14 cellular contexts compared by ENCODE assay signal in genomic region chr3:49566312-49566711, GRCh38. TPM values are rescaled to one million over a fixed set of nuclear protein-coding genes. Genes with fewer than 3 reads are reported as not detected.
A peak's percentile ranks its signal among the peaks of the same experiment; 100 is the strongest.
DNase-seq lines count a peak whose midpoint lies in the region; ATAC-seq, FAIRE-seq and TF ChIP-seq lines count a peak whose summit lies in the region.
"Had no signal": no experiment of that assay in that cellular context is flagged by ENCODE, and none has a peak within 500 bp of the region (broad histone marks: within the 10 kb centered on the region; RNA-seq: fewer than 3 reads in every experiment).

No MANE protein-coding gene starts in this region.

- H3K4me3 ChIP-seq in bronchial epithelial cell (ENCODE audit: low read depth, low read length) (no peak overlapping the region), neural progenitor cell (no peak overlapping the region), left lung (no peak overlapping the region)

- intact Hi-C loops in left lung (cut with DNase I) = no loop called here

- H4K20me1 ChIP-seq in neural progenitor cell (ENCODE audit: low read depth) = no peaks in the 10 kb centered on the region

- no peaks in the 10 kb centered on the region for H3K4me1 Mint-ChIP-seq in neural progenitor cell
- no peaks in the 10 kb centered on the region for H3K4me1 Mint-ChIP-seq in activated naive CD8-positive, alpha-beta T cell treated with anti-CD3 and anti-CD28 coated beads, Interleukin-2, amount 50 U/mL, for 24 hours
- H3K4me1 Mint-ChIP-seq: activated CD4-positive, alpha-beta T cell treated with anti-CD3 and anti-CD28 coated beads, Interleukin-2, amount 10 ng/mL, durations not matched to agents 24 days and 14 days had no signal

- DNase-seq in GM10248 (ENCODE audit: extremely low spot score) (no peak), bronchial epithelial cell (ENCODE audit: low read depth) (peak; percentile 17), neural progenitor cell (ENCODE audit: low spot score) (no peak), left lung (no peak), GM19238 (ENCODE audit: insufficient read length, low spot score) (no peak)
- no peak for DNase-seq in activated naive CD8-positive, alpha-beta T cell treated with anti-CD3 and anti-CD28 coated beads, Interleukin-2, amount 50 U/mL, for 24 hours
- DNase-seq: activated CD4-positive, alpha-beta T cell treated with anti-CD3 and anti-CD28 coated beads, Interleukin-2, amount 10 ng/mL, durations not matched to agents 24 days and 14 days; activated gamma-delta T cell treated with Interleukin-2 at 50 U/mL for 16 hours; NCI-H2227 treated with DMSO at 0.1 percent for 48 hours; SHP77; stimulated activated CD4-positive, alpha-beta T cell treated with anti-CD3 and anti-CD28 coated beads, Interleukin-2, amount 100 ng/mL, for 24 hours; stimulated activated naive CD4-positive, alpha-beta T cell treated with Interleukin-2 at 50 U/mL for 16 hours had no signal

- H3K9me3 ChIP-seq in neural progenitor cell (ENCODE audit: low read depth) (no peaks in the 10 kb centered on the region), left lung (no peaks in the 10 kb centered on the region)

- no peaks in the 10 kb centered on the region for H3K9me3 Mint-ChIP-seq in neural progenitor cell
- H3K9me3 Mint-ChIP-seq in activated naive CD8-positive, alpha-beta T cell treated with anti-CD3 and anti-CD28 coated beads, Interleukin-2, amount 50 U/mL, for 24 hours = no peaks in the 10 kb centered on the region
- H3K9me3 Mint-ChIP-seq: activated CD4-positive, alpha-beta T cell treated with anti-CD3 and anti-CD28 coated beads, Interleukin-2, amount 10 ng/mL, durations not matched to agents 24 days and 14 days had no signal

- peaks cover 4% of the 10 kb centered on the region for H3K27me3 Mint-ChIP-seq in neural progenitor cell (ENCODE audit: insufficient read depth, low read depth)
- no peaks in the 10 kb centered on the region for H3K27me3 Mint-ChIP-seq in activated naive CD8-positive, alpha-beta T cell treated with anti-CD3 and anti-CD28 coated beads, Interleukin-2, amount 50 U/mL, for 24 hours

- H3K36me3 ChIP-seq in bronchial epithelial cell (ENCODE audit: control insufficient read depth, insufficient read depth, low read length) = no peaks in the 10 kb centered on the region
- H3K36me3 ChIP-seq in neural progenitor cell = no peaks in the 10 kb centered on the region
- H3K36me3 ChIP-seq in left lung = no peaks in the 10 kb centered on the region

- no peaks in the 10 kb centered on the region for H3K4me1 ChIP-seq in neural progenitor cell
- peaks cover 0 to 5% of the 10 kb centered on the region in 2 donors for H3K4me1 ChIP-seq in left lung
- H3K4me1 ChIP-seq: parathyroid adenoma had no signal

- no peaks in the 10 kb centered on the region for H3K79me2 ChIP-seq in neural progenitor cell (ENCODE audit: low read depth)

- POLR2A ChIA-PET in GM10248 (lab: Yijun Ruan, JAX) = no interaction called here

- no peak overlapping the region for H3K4me2 ChIP-seq in neural progenitor cell

- H2AFZ ChIP-seq in neural progenitor cell (replicated peaks) = no peak overlapping the region
- H2AFZ ChIP-seq: parathyroid adenoma had no signal

- no peak overlapping the region for H3K9ac ChIP-seq in neural progenitor cell
- H3K9ac ChIP-seq: parathyroid adenoma had no signal

- H3K27ac ChIP-seq in neural progenitor cell (no peak overlapping the region), left lung (no peak overlapping the region)
- H3K27ac ChIP-seq: parathyroid adenoma had no signal

- peak; percentile 26 for TF ChIP-seq CTCF in GM10248 (IDR thresholded peaks at IDR 0.05; ENCODE audit: control extremely low read depth, extremely low read depth, low read depth, missing control alignments)
- peak; percentile 20; the same call in 1 of the 2 replicates for TF ChIP-seq CTCF in LNCAP (IDR thresholded peaks at IDR 0.05)
- TF ChIP-seq CTCF in bronchial epithelial cell (IDR thresholded peaks at IDR 0.05; ENCODE audit: insufficient read depth, low read length, severe bottlenecking) = peak; percentile 31
- TF ChIP-seq CTCF in neural progenitor cell (IDR thresholded peaks at IDR 0.05) = peak; percentile 55
- no peak for TF ChIP-seq CTCF in left lung (IDR thresholded peaks at IDR 0.05)

- H3K36me3 Mint-ChIP-seq in neural progenitor cell = no peaks in the 10 kb centered on the region
- no peaks in the 10 kb centered on the region for H3K36me3 Mint-ChIP-seq in activated naive CD8-positive, alpha-beta T cell treated with anti-CD3 and anti-CD28 coated beads, Interleukin-2, amount 50 U/mL, for 24 hours (ENCODE audit: low read depth)

- CTCF ChIA-PET in GM10248 (lab: Yijun Ruan, JAX) = interaction anchor here (0.7 to 2.3 kb wide), 6 partner anchors 10 to 78 kb away, joined by 3 to 7 read pairs (median 4); no protein-coding TSS in a partner anchor

- H3F3A ChIP-seq in neural progenitor cell (ENCODE audit: low read depth) = no peaks in the 10 kb centered on the region

- H3K27ac Mint-ChIP-seq in neural progenitor cell = no peak overlapping the region
- H3K27ac Mint-ChIP-seq in activated naive CD8-positive, alpha-beta T cell treated with anti-CD3 and anti-CD28 coated beads, Interleukin-2, amount 50 U/mL, for 24 hours = no peak overlapping the region
- H3K27ac Mint-ChIP-seq: activated CD4-positive, alpha-beta T cell treated with anti-CD3 and anti-CD28 coated beads, Interleukin-2, amount 10 ng/mL, durations not matched to agents 24 days and 14 days had no signal

- no peak for ATAC-seq in left lung
- ATAC-seq in activated naive CD8-positive, alpha-beta T cell treated with anti-CD3 and anti-CD28 coated beads, Interleukin-2, amount 50 U/mL, for 24 hours = no peak

- H3K4me3 Mint-ChIP-seq in neural progenitor cell = no peak overlapping the region
- no peak overlapping the region for H3K4me3 Mint-ChIP-seq in activated naive CD8-positive, alpha-beta T cell treated with anti-CD3 and anti-CD28 coated beads, Interleukin-2, amount 50 U/mL, for 24 hours
- H3K4me3 Mint-ChIP-seq: activated CD4-positive, alpha-beta T cell treated with anti-CD3 and anti-CD28 coated beads, Interleukin-2, amount 10 ng/mL, durations not matched to agents 24 days and 14 days had no signal

- peaks cover 2% of the 10 kb centered on the region for H3K27me3 ChIP-seq in bronchial epithelial cell (ENCODE audit: control insufficient read depth, insufficient read depth, low read length)
- H3K27me3 ChIP-seq in neural progenitor cell = no peaks in the 10 kb centered on the region
- no peaks in the 10 kb centered on the region for H3K27me3 ChIP-seq in left lung

- no peak for FAIRE-seq in bronchial epithelial cell (lab: Jason Lieb, UNC)

RNA-seq across cellular contexts. Expression of gene BSN, which starts 12.0 kb away (rescaled TPM):
- total RNA-seq in bronchial epithelial cell (under 0.01 TPM in 1 of 2 replicates, not detected in the other), neural progenitor cell (ENCODE audit: low replicate concordance) (0.17 and 0.53 TPM in 2 replicates), left lung (under 1 TPM; 0.26 to 0.44 TPM)

Comparison
In these comparisons a context has a peak if more than half of its experiments do, and no peak if none do; other contexts are left out.
1. CTCF ChIP-seq: peak in GM10248 (single experiment), LNCAP (single experiment), bronchial epithelial cell (single experiment) and neural progenitor cell (single experiment); none in left lung (0 of 2).